In the genomic region with DNA sequence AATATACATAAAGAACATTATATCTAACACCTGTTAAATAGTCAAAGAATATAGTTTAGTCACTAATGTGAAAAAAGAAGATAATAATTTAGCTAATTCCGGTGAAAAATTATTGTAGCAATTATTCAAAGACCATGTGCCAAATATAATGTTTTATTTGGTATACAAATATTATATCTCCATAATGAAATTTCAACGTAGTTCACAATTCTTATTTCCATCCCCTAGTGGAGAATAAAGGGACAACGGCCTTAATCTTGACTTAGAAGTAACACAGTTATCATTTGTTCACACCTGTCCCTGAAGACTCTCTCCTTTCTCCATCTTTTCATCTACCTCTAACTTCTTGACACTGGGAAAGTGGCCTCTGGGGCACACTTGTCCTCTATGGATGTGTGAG, we compare ENCODE assay signal across 14 cellular contexts.
A peak's percentile ranks its signal among the peaks of the same experiment; 100 is the strongest.
DNase-seq lines count a peak whose midpoint lies in the region; ATAC-seq and TF ChIP-seq lines count a peak whose summit lies in the region.
"Had no signal": no experiment of that assay in that cellular context is flagged by ENCODE, and none has a peak within 500 bp of the region (broad histone marks: within the 10 kb centered on the region; RNA-seq: fewer than 3 reads in every experiment).

No MANE protein-coding gene starts in this region.

- H3K27me3 ChIP-seq in smooth muscle cell (ENCODE audit: low read depth), result no peaks in the 10 kb centered on the region

- CTCF ChIA-PET in RWPE1 (lab: Yijun Ruan, JAX), result no interaction called here

- no peaks in the 10 kb centered on the region for H3K36me3 Mint-ChIP-seq in stimulated activated naive B cell treated with anti-CD40 and anti-IgM and Interleukin-4, amounts not matched to agents 10 μg/mL and 1 μg/mL and 100 μg/mL, for 72 hours

- H3K27ac ChIP-seq in RWPE1, result no peak overlapping the region
- H3K27ac ChIP-seq in smooth muscle cell (ENCODE audit: low read depth), result no peak overlapping the region
- H3K27ac ChIP-seq: left ventricle myocardium inferior had no signal

- no peaks in the 10 kb centered on the region for H3K9me3 ChIP-seq in smooth muscle cell (replicated peaks; ENCODE audit: low read depth)
- H3K9me3 ChIP-seq in mucosa of descending colon, result no peaks in the 10 kb centered on the region
- H3K9me3 ChIP-seq: left ventricle myocardium inferior had no signal

- H3K9ac ChIP-seq in smooth muscle cell (ENCODE audit: low read depth), result no peak overlapping the region

- no peaks in the 10 kb centered on the region for H4K20me1 ChIP-seq in smooth muscle cell (ENCODE audit: low read depth)

- H3K4me3 Mint-ChIP-seq in stimulated activated naive B cell treated with anti-CD40 and anti-IgM and Interleukin-4, amounts not matched to agents 10 μg/mL and 1 μg/mL and 100 μg/mL, for 72 hours, result no peak overlapping the region
- H3K4me3 Mint-ChIP-seq: stimulated activated naive CD8-positive, alpha-beta T cell treated with anti-CD3 and anti-CD28 coated beads, Interleukin-15, Interleukin-2, amounts not matched to agents 100 ng/mL and 50 ng/mL, for 24 hours had no signal

- H3K4me3 ChIP-seq in fibroblast of mammary gland (ENCODE audit: control insufficient read depth, low read depth, low read length), result no peak overlapping the region
- no peak overlapping the region for H3K4me3 ChIP-seq in smooth muscle cell
- H3K4me3 ChIP-seq in mucosa of descending colon, result no peak overlapping the region
- H3K4me3 ChIP-seq: left ventricle myocardium inferior had no signal

- ATAC-seq in mucosa of descending colon, result no peak
- ATAC-seq in stimulated activated naive B cell treated with anti-CD40 and anti-IgM and Interleukin-4, amounts not matched to agents 10 μg/mL and 1 μg/mL and 100 μg/mL, for 72 hours (replicated peaks), result no peak

- H3K79me2 ChIP-seq in smooth muscle cell (ENCODE audit: low read depth), result no peaks in the 10 kb centered on the region

- H3K9me3 Mint-ChIP-seq in stimulated activated naive B cell treated with anti-CD40 and anti-IgM and Interleukin-4, amounts not matched to agents 10 μg/mL and 1 μg/mL and 100 μg/mL, for 72 hours, result peaks cover 2 to 10% of the 10 kb centered on the region in 2 donors
- H3K9me3 Mint-ChIP-seq: stimulated activated naive CD8-positive, alpha-beta T cell treated with anti-CD3 and anti-CD28 coated beads, Interleukin-15, Interleukin-2, amounts not matched to agents 100 ng/mL and 50 ng/mL, for 24 hours had no signal

- no peaks in the 10 kb centered on the region for H3F3A ChIP-seq in smooth muscle cell (ENCODE audit: low read depth)

- peak; percentile 7 for DNase-seq in DMS 273 (lab: John Stamatoyannopoulos, UW; ENCODE audit: unreplicated experiment)
- no peak for DNase-seq in DMS 273 treated with DMSO at 0.1 percent for 48 hours (lab: John Stamatoyannopoulos, UW)
- no peak for DNase-seq in RWPE1 (ENCODE audit: low spot score)
- no peak for DNase-seq in fibroblast of mammary gland (ENCODE audit: low read depth)
- no peak for DNase-seq in smooth muscle cell (lab: John Stamatoyannopoulos, UW; ENCODE audit: unreplicated experiment)
- no peak for DNase-seq in mucosa of descending colon
- DNase-seq in stimulated activated naive B cell treated with anti-CD40 and anti-IgM and Interleukin-4, amounts not matched to agents 10 μg/mL and 1 μg/mL and 100 μg/mL, for 72 hours, result no peak
- DNase-seq in activated CD4-positive, alpha-beta T cell treated with anti-CD3 and anti-CD28 coated beads, Interleukin-2, amount 50 U/mL, for 48 hours, result no peak
- DNase-seq: 8988T; left ventricle myocardium inferior; NCI-H2029; posterior cingulate gyrus; stimulated activated CD4-positive, alpha-beta T cell treated with anti-CD3 and anti-CD28 coated beads, Interleukin-2, amount 100 ng/mL, for 24 hours had no signal

- H3K36me3 ChIP-seq in smooth muscle cell (ENCODE audit: low read depth), result no peaks in the 10 kb centered on the region
- H3K36me3 ChIP-seq in mucosa of descending colon (ENCODE audit: low read depth), result no peaks in the 10 kb centered on the region
- H3K36me3 ChIP-seq: left ventricle myocardium inferior had no signal

- POLR2A ChIA-PET in RWPE1 (lab: Yijun Ruan, JAX; ENCODE audit: low non-redundant PET), result no interaction called here

- intact Hi-C loops in mucosa of descending colon (cut with DNase I, micrococcal nuclease), result loop anchor here in 1 of 2 donors (10.0 kb wide), 1 partner anchor 770 kb away; a partner anchor contains a TSS

- peaks cover 13 to 26% of the 10 kb centered on the region in 2 donors for H3K27me3 Mint-ChIP-seq in stimulated activated naive B cell treated with anti-CD40 and anti-IgM and Interleukin-4, amounts not matched to agents 10 μg/mL and 1 μg/mL and 100 μg/mL, for 72 hours
- H3K27me3 Mint-ChIP-seq: stimulated activated naive CD8-positive, alpha-beta T cell treated with anti-CD3 and anti-CD28 coated beads, Interleukin-15, Interleukin-2, amounts not matched to agents 100 ng/mL and 50 ng/mL, for 24 hours had no signal

- no peaks in the 10 kb centered on the region for H3K4me1 ChIP-seq in smooth muscle cell (ENCODE audit: low read depth)
- no peaks in the 10 kb centered on the region for H3K4me1 ChIP-seq in mucosa of descending colon (ENCODE audit: low read depth)
- H3K4me1 ChIP-seq: left ventricle myocardium inferior had no signal

- H3K4me1 Mint-ChIP-seq in stimulated activated naive B cell treated with anti-CD40 and anti-IgM and Interleukin-4, amounts not matched to agents 10 μg/mL and 1 μg/mL and 100 μg/mL, for 72 hours, result no peaks in the 10 kb centered on the region

- H3K4me2 ChIP-seq in smooth muscle cell, result no peak overlapping the region

- WGBS in smooth muscle cell (ENCODE audit: low lambda C conversion rate), result 96% methylated on average over 3 of the region's 3 CpGs

- peak; percentile 37 for TF ChIP-seq CTCF in RWPE1 (conservative IDR thresholded peaks at IDR 0.05; ENCODE audit: low read depth)
- TF ChIP-seq CTCF in fibroblast of mammary gland (conservative IDR thresholded peaks at IDR 0.05; ENCODE audit: control insufficient read depth, insufficient read depth, low read depth, low read length), result peak; percentile 29
- peak; percentile 44 for TF ChIP-seq CTCF in smooth muscle cell (IDR thresholded peaks at IDR 0.05; ENCODE audit: borderline replicate concordance, insufficient read depth, poor library complexity, severe bottlenecking)
- no peak for TF ChIP-seq CTCF in mucosa of descending colon (IDR thresholded peaks at IDR 0.05)

- H3K27ac Mint-ChIP-seq in stimulated activated naive B cell treated with anti-CD40 and anti-IgM and Interleukin-4, amounts not matched to agents 10 μg/mL and 1 μg/mL and 100 μg/mL, for 72 hours, result no peak overlapping the region
- H3K27ac Mint-ChIP-seq: stimulated activated naive CD8-positive, alpha-beta T cell treated with anti-CD3 and anti-CD28 coated beads, Interleukin-15, Interleukin-2, amounts not matched to agents 100 ng/mL and 50 ng/mL, for 24 hours had no signal

- H2AFZ ChIP-seq in smooth muscle cell (ENCODE audit: low read depth), result no peak overlapping the region
